2 cellular contexts compared by ENCODE assay signal in genomic region chr17:17216776-17217175, GRCh38.
TF ChIP-seq lines count a peak whose summit lies in the region.

No MANE protein-coding gene starts in this region.

TF ChIP-seq in HCT116, 20 proteins besides CTCF, POLR2A, EP300 and RAD21 (continued from another document):
- TF ChIP-seq ZFX (IDR thresholded peaks at IDR 0.05) (no peak), TCF7L2 (IDR thresholded peaks at IDR 0.05; ENCODE audit: borderline replicate concordance, extremely low read depth, insufficient read depth, insufficient read length) (no peak), EZH2 (IDR thresholded peaks at IDR 0.05) (no peak), ZBTB33 (IDR thresholded peaks at IDR 0.05; ENCODE audit: extremely low read depth, insufficient replicate concordance, low read length) (no peak), JUND (IDR thresholded peaks at IDR 0.05) (no peak), EGR1 (IDR thresholded peaks at IDR 0.05; ENCODE audit: low read depth) (no peak), POLR2AphosphoS5 (IDR thresholded peaks at IDR 0.05; ENCODE audit: low read depth, low read length) (no peak), CEBPB (IDR thresholded peaks at IDR 0.05; ENCODE audit: low read depth) (no peak), ATF3 (IDR thresholded peaks at IDR 0.05) (no peak), SIN3A (IDR thresholded peaks at IDR 0.05; ENCODE audit: low read depth) (no peak), YY1 (IDR thresholded peaks at IDR 0.05; ENCODE audit: extremely low read depth, insufficient replicate concordance, low read depth, low read length) (no peak), FOSL1 (IDR thresholded peaks at IDR 0.05; ENCODE audit: low read depth) (no peak), SP1 (IDR thresholded peaks at IDR 0.05; ENCODE audit: low read depth) (no peak), EZH2phosphoT487 (IDR thresholded peaks at IDR 0.05; ENCODE audit: borderline replicate concordance) (no peak)

TF ChIP-seq in WTC11, 78 proteins besides CTCF, POLR2A, EP300 and RAD21 (continued from another document):
- TF ChIP-seq MYBL2 (CRISPR knock-in tag; IDR thresholded peaks at IDR 0.05), result no peak
- no peak for TF ChIP-seq ERG (CRISPR knock-in tag; IDR thresholded peaks at IDR 0.05)
- TF ChIP-seq ZBTB21 (CRISPR knock-in tag; IDR thresholded peaks at IDR 0.05; ENCODE audit: borderline replicate concordance), result no peak
- TF ChIP-seq MAX (CRISPR knock-in tag; IDR thresholded peaks at IDR 0.05), result no peak
- no peak for TF ChIP-seq ZNF138 (CRISPR knock-in tag; conservative IDR thresholded peaks at IDR 0.05)
- TF ChIP-seq JAZF1 (CRISPR knock-in tag; IDR thresholded peaks at IDR 0.05), result no peak
